ENCODE assay signal across 1 cellular context in genomic region chr16:48479955-48480354, GRCh38.
TF ChIP-seq lines count a peak whose summit lies in the region.

No MANE protein-coding gene starts in this region.

TF ChIP-seq in HepG2, 621 proteins besides CTCF, POLR2A, EP300 and RAD21 (continued from another document):
- TF ChIP-seq ARID5B (CRISPR knock-in tag; IDR thresholded peaks at IDR 0.05) (peak; percentile 87), ZNF256 (CRISPR knock-in tag; conservative IDR thresholded peaks at IDR 0.05) (no peak), FOXP4 (CRISPR knock-in tag; IDR thresholded peaks at IDR 0.05) (peak; percentile 29; the same call in 1 of the 2 replicates), TCF7L2 (IDR thresholded peaks at IDR 0.05; ENCODE audit: low read depth, low read length) (no peak), E2F2 (CRISPR knock-in tag; IDR thresholded peaks at IDR 0.05; ENCODE audit: borderline replicate concordance) (no peak), SSRP1 (CRISPR knock-in tag; IDR thresholded peaks at IDR 0.05) (0 out of 2 replicates have a peak, but pooled peaks have one; percentile 67), ZNF207 (IDR thresholded peaks at IDR 0.05; ENCODE audit: borderline replicate concordance) (no peak), RCOR2 (CRISPR knock-in tag; IDR thresholded peaks at IDR 0.05) (peak; percentile 41; the same call in 1 of the 2 replicates), SOX13 (IDR thresholded peaks at IDR 0.05) (no peak), SOX13 (CRISPR knock-in tag; conservative IDR thresholded peaks at IDR 0.05 in 1 of 2, IDR thresholded peaks at IDR 0.05 in 1 of 2) (peak in 1 of 2 experiments; percentile 50; a peak in 1 of 4 replicates), MAX (IDR thresholded peaks at IDR 0.05) (peak; percentile 28; the same call in 1 of the 2 replicates), KLF6 (CRISPR knock-in tag; IDR thresholded peaks at IDR 0.05) (peak; percentile 82), HNF1A (IDR thresholded peaks at IDR 0.05; ENCODE audit: low read depth) (no peak), HNF1A (CRISPR knock-in tag; IDR thresholded peaks at IDR 0.05; ENCODE audit: borderline replicate concordance) (no peak), TMF1 (CRISPR knock-in tag; IDR thresholded peaks at IDR 0.05; ENCODE audit: low read depth) (no peak), ARID3A (IDR thresholded peaks at IDR 0.05; ENCODE audit: low read depth, low read length) (peak; percentile 91), ZNF619 (CRISPR knock-in tag; IDR thresholded peaks at IDR 0.05) (no peak), NFATC3 (CRISPR knock-in tag; IDR thresholded peaks at IDR 0.05) (no peak), CCDC6 (CRISPR knock-in tag; IDR thresholded peaks at IDR 0.05) (peak; percentile 37; the same call in 1 of the 2 replicates), REPIN1 (CRISPR knock-in tag; IDR thresholded peaks at IDR 0.05; ENCODE audit: borderline replicate concordance, low read depth) (0 out of 2 replicates have a peak, but pooled peaks have one; percentile 33), FOSL2 (CRISPR knock-in tag; IDR thresholded peaks at IDR 0.05) (peak; percentile 71), ZBTB43 (CRISPR knock-in tag; conservative IDR thresholded peaks at IDR 0.05) (peak; percentile 47; the same call in 1 of the 2 replicates), HIVEP1 (CRISPR knock-in tag; IDR thresholded peaks at IDR 0.05) (no peak), TBP (CRISPR knock-in tag; IDR thresholded peaks at IDR 0.05) (no peak), HNF4A (CRISPR knock-in tag; IDR thresholded peaks at IDR 0.05) (peak; percentile 84), ZNF12 (CRISPR knock-in tag; IDR thresholded peaks at IDR 0.05) (peak; percentile 82), ZNF878 (CRISPR knock-in tag; IDR thresholded peaks at IDR 0.05) (peak; percentile 68; the same call in 1 of the 2 replicates), NR2C2 (CRISPR knock-in tag; IDR thresholded peaks at IDR 0.05; ENCODE audit: borderline replicate concordance) (peak; percentile 72), ZNF710 (CRISPR knock-in tag; IDR thresholded peaks at IDR 0.05; ENCODE audit: borderline replicate concordance) (no peak), FOXO1 (CRISPR knock-in tag; IDR thresholded peaks at IDR 0.05) (peak; percentile 89; the same call in 1 of the 2 replicates), MAFG (CRISPR knock-in tag; IDR thresholded peaks at IDR 0.05) (no peak), TGIF2 (CRISPR knock-in tag; IDR thresholded peaks at IDR 0.05) (no peak), ZNF496 (CRISPR knock-in tag; IDR thresholded peaks at IDR 0.05; ENCODE audit: insufficient replicate concordance) (no peak), ZNF816 (CRISPR knock-in tag; IDR thresholded peaks at IDR 0.05; ENCODE audit: borderline replicate concordance) (0 out of 2 replicates have a peak, but pooled peaks have one; percentile 22), ERF (CRISPR knock-in tag; IDR thresholded peaks at IDR 0.05) (peak; percentile 30; the same call in 1 of the 2 replicates), HHEX (CRISPR knock-in tag; IDR thresholded peaks at IDR 0.05) (peak; percentile 52; the same call in 1 of the 2 replicates), SOX5 (CRISPR knock-in tag; IDR thresholded peaks at IDR 0.05; ENCODE audit: borderline replicate concordance) (peak; percentile 65), SNAPC2 (CRISPR knock-in tag; IDR thresholded peaks at IDR 0.05) (peak; percentile 64; the same call in 1 of the 2 replicates), ELF1 (CRISPR knock-in tag; IDR thresholded peaks at IDR 0.05) (peak; percentile 25; the same call in 1 of the 2 replicates), ZNF281 (CRISPR knock-in tag; IDR thresholded peaks at IDR 0.05; ENCODE audit: borderline replicate concordance) (peak; percentile 29; the same call in 1 of the 2 replicates), PPARG (CRISPR knock-in tag; conservative IDR thresholded peaks at IDR 0.05) (no peak), ASH2L (IDR thresholded peaks at IDR 0.05; ENCODE audit: insufficient read length, low read depth, low read length) (no peak), PHF20 (CRISPR knock-in tag; IDR thresholded peaks at IDR 0.05) (no peak)
